Comparison of ENCODE assay signal across 16 cellular contexts in genomic region chr9:105859428-105860091, GRCh38.
DNase-seq lines count a peak whose midpoint lies in the region; ATAC-seq, FAIRE-seq and TF ChIP-seq lines count a peak whose summit lies in the region.
"Had no signal": no experiment of that assay in that cellular context is flagged by ENCODE, and none has a peak within 500 bp of the region (broad histone marks: within the 10 kb centered on the region; RNA-seq: fewer than 3 reads in every experiment).

No MANE protein-coding gene starts in this region.

- no peaks in the 10 kb centered on the region for H3K36me3 ChIP-seq in BLaER1
- no peaks in the 10 kb centered on the region for H3K36me3 ChIP-seq in DND-41 (ENCODE audit: insufficient read depth, low read length)
- H3K36me3 ChIP-seq in K562 (ENCODE audit: control insufficient read depth, insufficient read depth, low read length), result no peaks in the 10 kb centered on the region
- H3K36me3 ChIP-seq in thyroid gland, result no peaks in the 10 kb centered on the region
- H3K36me3 ChIP-seq: left ventricle myocardium inferior, right lobe of liver had no signal

- TF ChIP-seq RAD21 in K562 (CRISPR knock-in tag; conservative IDR thresholded peaks at IDR 0.05 in 1 of 2, IDR thresholded peaks at IDR 0.05 in 1 of 2), result no peak

- H3K79me2 ChIP-seq in DND-41 (ENCODE audit: insufficient read depth, low read length), result no peaks in the 10 kb centered on the region
- no peaks in the 10 kb centered on the region for H3K79me2 ChIP-seq in K562 (ENCODE audit: control insufficient read depth, insufficient read depth, low read length)

- H3K27ac ChIP-seq in BLaER1, result peak overlapping the region; percentile 70
- peak overlapping the region; percentile 52; the same call in 1 of the 2 replicates for H3K27ac ChIP-seq in DND-41 (ENCODE audit: low read length)
- H3K27ac ChIP-seq in RWPE1, result no peak overlapping the region
- H3K27ac ChIP-seq in K562 (ENCODE audit: extremely low read depth, low read depth, low read length), result no peak overlapping the region
- H3K27ac ChIP-seq in thyroid gland, result no peak overlapping the region
- H3K27ac ChIP-seq: body of pancreas, left ventricle myocardium inferior, right lobe of liver had no signal

- peak overlapping the region; percentile 85 for H3K4me2 ChIP-seq in BLaER1
- H3K4me2 ChIP-seq in DND-41 (ENCODE audit: insufficient read depth, low read length), result peak overlapping the region; percentile 65
- H3K4me2 ChIP-seq in K562 (ENCODE audit: insufficient read depth, low read length), result no peak overlapping the region

- FAIRE-seq in K562 (lab: Jason Lieb, UNC), result no peak
- FAIRE-seq: GM18507 had no signal

- ATAC-seq in DND-41 (ENCODE audit: insufficient read depth, low read depth) (peak; percentile 37; the same call in 1 of the 3 replicates), K562 (no peak), sciatic nerve (no peak), GM18873 (IDR thresholded peaks at IDR 0.05; ENCODE audit: low FRiP score, unreplicated experiment) (no peak)
- ATAC-seq: body of pancreas, right lobe of liver had no signal

- H2AFZ ChIP-seq in DND-41 (ENCODE audit: low read depth, low read length) (peak overlapping the region; percentile 58), K562 (ENCODE audit: low read depth, low read length) (no peak overlapping the region)

- no peak overlapping the region for H3K4me3 ChIP-seq in BLaER1
- H3K4me3 ChIP-seq in DND-41 (ENCODE audit: low read depth in 1 of 2, low read length in 2 of 2), result peak overlapping the region; percentile 4 to 51; a peak in 3 of 4 replicates
- no peak overlapping the region for H3K4me3 ChIP-seq in K562
- H3K4me3 ChIP-seq in thyroid gland (replicated peaks in 1 of 3), result no peak overlapping the region
- H3K4me3 ChIP-seq: body of pancreas, left ventricle myocardium inferior, right lobe of liver had no signal

- no peak overlapping the region for H3K9ac ChIP-seq in BLaER1
- peak overlapping the region; percentile 40 for H3K9ac ChIP-seq in DND-41 (ENCODE audit: low read depth, low read length)
- no peak overlapping the region for H3K9ac ChIP-seq in K562 (ENCODE audit: insufficient read depth in 1 of 2, low read depth in 2 of 2, low read length in 2 of 2)

- TF ChIP-seq EP300 in K562 (IDR thresholded peaks at IDR 0.05; ENCODE audit: low read length), result no peak

- intact Hi-C loops in K562 (cut with micrococcal nuclease) (no loop called here), thyroid gland (cut with DNase I) (no loop called here), sciatic nerve (cut with DNase I) (no loop called here)

- POLR2A ChIA-PET in RWPE1 (lab: Yijun Ruan, JAX; ENCODE audit: low non-redundant PET) (no interaction called here), K562 (lab: Yijun Ruan, JAX) (no interaction called here)

- H3K27me3 ChIP-seq in BLaER1 (no peaks in the 10 kb centered on the region), DND-41 (ENCODE audit: insufficient read depth, low read length, poor library complexity) (no peaks in the 10 kb centered on the region), K562 (ENCODE audit: control insufficient read depth in 2 of 2, insufficient read depth in 2 of 2, low read length in 2 of 2) (no peaks in the 10 kb centered on the region), thyroid gland (no peaks in the 10 kb centered on the region)
- H3K27me3 ChIP-seq: body of pancreas, right lobe of liver had no signal

- DNase-seq in DND-41 (no peak), RWPE1 (ENCODE audit: low spot score) (no peak), K562 (ENCODE audit: extremely low read depth in 1 of 4, low spot score in 3 of 4) (no peak), thyroid gland (no peak), NCI-H524 (lab: John Stamatoyannopoulos, UW) (no peak), sciatic nerve (ENCODE audit: low spot score) (no peak)
- DNase-seq: activated CD8-positive, alpha-beta memory T cell treated with anti-CD3 and anti-CD28 coated beads, Interleukin-2, amount 50 U/mL, for 4 hours; body of pancreas; effector CD4-positive, alpha-beta T cell; GDM1; left ventricle myocardium inferior; NCI-H2227 treated with DMSO at 0.1 percent for 48 hours; right lobe of liver had no signal

- CTCF ChIA-PET in RWPE1 (lab: Yijun Ruan, JAX) (interaction anchor here (0.7 to 2.2 kb wide), 2 partner anchors 22 to 1516 kb away, joined by 3 to 5 read pairs; no protein-coding TSS in a partner anchor), K562 (lab: Yijun Ruan, JAX; ENCODE audit: low intra/inter-chr PET ratio) (no interaction called here)

- H3K9me1 ChIP-seq in K562 (ENCODE audit: control insufficient read depth, insufficient read depth, low read length), result no peaks in the 10 kb centered on the region

- in situ Hi-C loops in K562 (cut with MboI), result no loop called here

- H4K20me1 ChIP-seq in BLaER1, result no peaks in the 10 kb centered on the region
- H4K20me1 ChIP-seq in DND-41 (ENCODE audit: insufficient read depth, low read length), result no peaks in the 10 kb centered on the region
- H4K20me1 ChIP-seq in K562 (replicated peaks; ENCODE audit: control insufficient read depth, insufficient read depth, low read length), result no peaks in the 10 kb centered on the region

- H3K9me3 ChIP-seq in BLaER1 (no peaks in the 10 kb centered on the region), DND-41 (ENCODE audit: insufficient read depth, low read length, severe bottlenecking) (no peaks in the 10 kb centered on the region), K562 (replicated peaks; ENCODE audit: control insufficient read depth, insufficient read depth, low read depth, low read length) (no peaks in the 10 kb centered on the region), thyroid gland (no peaks in the 10 kb centered on the region)
- H3K9me3 ChIP-seq: body of pancreas, left ventricle myocardium inferior, right lobe of liver had no signal

- no TSS peak for BruUV-seq in K562 (replicated peaks; lab: Mats Ljungman, UMichigan)

- no peak for TF ChIP-seq POLR2A in K562 (conservative IDR thresholded peaks at IDR 0.05)
- TF ChIP-seq POLR2A in thyroid gland (IDR thresholded peaks at IDR 0.05), result no peak

- no peak for TF ChIP-seq CTCF in DND-41 (IDR thresholded peaks at IDR 0.05; ENCODE audit: borderline replicate concordance, extremely low read depth, low read length, poor library complexity, severe bottlenecking)
- 0 out of 2 replicates have a peak, but pooled peaks have one; percentile 8 for TF ChIP-seq CTCF in RWPE1 (conservative IDR thresholded peaks at IDR 0.05; ENCODE audit: low read depth)
- no peak for TF ChIP-seq CTCF in K562 (IDR thresholded peaks at IDR 0.05 in 2 of 3, conservative IDR thresholded peaks at IDR 0.05 in 1 of 3; ENCODE audit: insufficient read depth in 2 of 3, low read depth in 1 of 3, low read length in 3 of 3)
- TF ChIP-seq CTCF in thyroid gland (IDR thresholded peaks at IDR 0.05), result no peak

- H3K4me1 ChIP-seq in BLaER1 (peaks cover 30% of the 10 kb centered on the region), DND-41 (ENCODE audit: insufficient read depth, low read length) (peaks cover 39% of the 10 kb centered on the region), K562 (replicated peaks in 1 of 2; ENCODE audit: control insufficient read depth in 2 of 2, insufficient read depth in 2 of 2, low read length in 2 of 2) (peaks cover 3 to 5% of the 10 kb centered on the region in 2 experiments; a peak in 3 of 5 replicates), thyroid gland (no peaks in the 10 kb centered on the region)
- H3K4me1 ChIP-seq: body of pancreas, right lobe of liver had no signal

TF ChIP-seq in K562, 482 proteins besides CTCF, POLR2A, EP300 and RAD21 (continues in another document):
- TF ChIP-seq LARP7 (IDR thresholded peaks at IDR 0.05), result 0 out of 2 replicates have a peak, but pooled peaks have one; percentile 24
- peak; percentile 100 for TF ChIP-seq ZNF512 (tag; IDR thresholded peaks at IDR 0.05)

Comparison
In these comparisons a context has a peak if more than half of its experiments do, and no peak if none do; other contexts are left out.
1. H3K27ac ChIP-seq: peak in BLaER1 (single experiment) and DND-41 (single experiment); none in RWPE1 (single experiment), K562 (single experiment) and thyroid gland (0 of 3).
2. H3K4me3 ChIP-seq: peak in DND-41 (2 of 2); none in BLaER1 (single experiment), K562 (single experiment) and thyroid gland (0 of 3).